4 cellular contexts compared by ENCODE assay signal in genomic region chr17:21414616-21415015, GRCh38. TPM values are rescaled to one million over a fixed set of nuclear protein-coding genes. Genes with fewer than 3 reads are reported as not detected.
"Had no signal": no experiment of that assay in that cellular context is flagged by ENCODE, and none has a peak within 500 bp of the region (broad histone marks: within the 10 kb centered on the region; RNA-seq: fewer than 3 reads in every experiment).

No MANE protein-coding gene starts in this region.

RNA-seq across cellular contexts. Expression of gene KCNJ12, which starts 38.5 kb away (rescaled TPM):
- total RNA-seq: activated CD4-positive, alpha-beta memory T cell treated with anti-CD3 and anti-CD28 coated beads, Interleukin-2, amount 10 ng/mL, durations not matched to agents 7 days and 5 days; activated CD4-positive, alpha-beta T cell treated with anti-CD3 and anti-CD28 coated beads, Interleukin-2, amount 10 ng/mL, durations not matched to agents 7 days and 5 days; activated T-cell treated with anti-CD3 and anti-CD28 coated beads, Interleukin-2, amount 50 U/mL, for 72 hours; T-helper 1 cell treated with Interleukin-12 subunit alpha and Interleukin-12 subunit beta and Interleukin-4 antibody, amounts not matched to agents 30 ng/mL and 1 ng/mL, for 36 hours had no signal
